In genomic region chr10:47230957-47231356, GRCh38 we compare ENCODE assay signal across 29 cellular contexts.
"Had no signal": no experiment of that assay in that cellular context is flagged by ENCODE, and none has a peak within 500 bp of the region (broad histone marks: within the 10 kb centered on the region; RNA-seq: fewer than 3 reads in every experiment).

No MANE protein-coding gene starts in this region.

- H3K27ac ChIP-seq: adrenal gland, esophagus muscularis mucosa, foreskin keratinocyte, gastroesophageal sphincter, heart right ventricle, WERI-Rb-1 had no signal

- H3K4me3 Mint-ChIP-seq: activated B cell treated with CpG ODN at 0.5 μM for 24 hours; activated CD8-positive, alpha-beta T cell treated with anti-CD3 and anti-CD28 coated beads for 36 hours; activated T-cell treated with anti-CD3 and anti-CD28 coated beads, Interleukin-2, amount 50 U/mL, for 4 hours; brain; effector memory CD8-positive, alpha-beta T cell; T-helper 1 cell treated with Interleukin-12 subunit alpha and Interleukin-12 subunit beta and Interleukin-4 antibody, amounts not matched to agents 30 μg/mL and 1 μg/mL, for 36 hours had no signal

- DNase-seq: activated B cell treated with CpG ODN at 0.5 μM for 24 hours; activated CD4-positive, alpha-beta T cell treated with anti-CD3 and anti-CD28 coated beads for 48 hours; activated CD4-positive, alpha-beta T cell treated with anti-CD3 and anti-CD28 coated beads, Interleukin-2, amount 50 U/mL, for 1 hour; activated CD4-positive, alpha-beta T cell treated with anti-CD3 and anti-CD28 coated beads, Interleukin-2, amount 50 U/mL, for 48 hours; activated CD8-positive, alpha-beta T cell treated with anti-CD3 and anti-CD28 coated beads for 36 hours; activated effector memory CD4-positive, alpha-beta T cell treated with Interleukin-2 at 50 U/mL for 16 hours; activated gamma-delta T cell treated with Interleukin-2 at 50 U/mL for 16 hours; activated naive CD4-positive, alpha-beta T cell treated with anti-CD3 and anti-CD28 coated beads, Interleukin-2, amount 50 U/mL, for 16 hours; activated naive CD4-positive, alpha-beta T cell treated with Interleukin-2 at 50 U/mL for 16 hours; activated T-cell treated with anti-CD3 and anti-CD28 coated beads, Interleukin-2, amount 50 U/mL, for 4 hours; adrenal gland; amygdala; aorta; caudate nucleus; cortex of kidney; dermis blood vessel endothelial cell; effector CD4-positive, alpha-beta T cell; effector memory CD8-positive, alpha-beta T cell; erythroblast; foreskin keratinocyte; heart right ventricle; T1000; WERI-Rb-1 had no signal

- H3K27me3 ChIP-seq: adrenal gland, esophagus muscularis mucosa, gastroesophageal sphincter, heart right ventricle had no signal

- H3K4me3 ChIP-seq: adrenal gland, esophagus muscularis mucosa, gastroesophageal sphincter, heart right ventricle had no signal

- ATAC-seq: activated CD8-positive, alpha-beta T cell treated with anti-CD3 and anti-CD28 coated beads for 36 hours; effector memory CD8-positive, alpha-beta T cell; foreskin keratinocyte; gastroesophageal sphincter had no signal

- H3K4me1 ChIP-seq: adrenal gland, foreskin keratinocyte had no signal

- H3K27me3 Mint-ChIP-seq: activated CD8-positive, alpha-beta T cell treated with anti-CD3 and anti-CD28 coated beads for 36 hours; activated T-helper 17 cell treated with anti-CD3 and anti-CD28 coated beads, Interleukin-2, amount 50 U/mL, for 72 hours had no signal

- H3K9me3 ChIP-seq: adrenal gland had no signal

- H3K4me1 Mint-ChIP-seq: activated B cell treated with CpG ODN at 0.5 μM for 24 hours, brain had no signal

- H3K36me3 ChIP-seq: adrenal gland, esophagus muscularis mucosa, gastroesophageal sphincter, heart right ventricle, WERI-Rb-1 had no signal

- H3K27ac Mint-ChIP-seq: activated B cell treated with CpG ODN at 0.5 μM for 24 hours; brain; effector memory CD8-positive, alpha-beta T cell; T-helper 1 cell treated with Interleukin-12 subunit alpha and Interleukin-12 subunit beta and Interleukin-4 antibody, amounts not matched to agents 30 μg/mL and 1 μg/mL, for 36 hours; T-helper 2 cell treated with Interferon-gamma antibody and Interleukin-4, amounts not matched to agents 5 μg/mL and 100 μg/mL, for 36 hours had no signal

- H3K36me3 Mint-ChIP-seq: brain had no signal

- H3K9me3 Mint-ChIP-seq: activated T-cell treated with anti-CD3 and anti-CD28 coated beads, Interleukin-2, amount 50 U/mL, for 4 hours had no signal
